Comparison of ENCODE assay signal across 8 cellular contexts in the genomic region with DNA sequence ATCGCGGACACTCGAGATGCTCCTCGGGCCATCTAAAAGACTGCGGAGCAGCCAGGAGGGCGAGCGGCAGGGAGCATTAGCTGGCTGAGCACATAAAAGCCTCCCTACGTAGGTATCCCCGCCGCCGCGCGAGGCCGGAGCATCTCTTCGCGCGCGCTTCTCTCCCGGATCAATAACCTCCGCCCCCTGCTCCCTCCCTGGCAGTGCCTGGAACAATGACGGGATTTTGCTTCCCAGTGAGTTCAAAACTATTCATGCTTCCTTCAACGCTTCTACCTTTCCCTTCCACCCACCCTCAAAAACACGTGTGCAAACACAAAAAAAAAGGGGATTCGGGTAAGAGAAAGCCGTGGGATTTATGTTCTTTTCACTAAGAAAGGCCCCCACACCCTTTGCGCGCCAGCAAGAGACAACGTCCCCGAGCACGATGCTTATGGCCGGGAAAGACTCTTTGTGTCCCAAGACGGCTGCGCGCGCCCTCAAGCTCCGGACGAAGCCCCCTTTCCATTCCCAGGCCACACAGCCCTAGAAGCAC. TPM values are rescaled to one million over a fixed set of nuclear protein-coding genes. Genes with fewer than 3 reads are reported as not detected.
DNase-seq lines count a peak whose midpoint lies in the region; ATAC-seq and TF ChIP-seq lines count a peak whose summit lies in the region.

No MANE protein-coding gene starts in this region.

- peak overlapping the region; percentile 73 for H3K4me2 ChIP-seq in BLaER1

- H4K20me1 ChIP-seq in BLaER1, result peaks cover 17% of the 10 kb centered on the region; the same call in 1 of the 2 replicates

- peak overlapping the region; percentile 97 for H3K4me3 Mint-ChIP-seq in activated naive CD8-positive, alpha-beta T cell

- POLR2A ChIA-PET in Panc1 (lab: Charles Lee), result interaction anchor here (0.7 kb wide), 1 partner anchor 10 kb away, joined by 4 read pairs; no protein-coding TSS in a partner anchor

- peak; percentile 13 for ATAC-seq in HG02938 (IDR thresholded peaks at IDR 0.05; ENCODE audit: unreplicated experiment)
- ATAC-seq in Panc1, result peak; percentile 66
- ATAC-seq in heart right ventricle, result peak in 5 of 8 donors; percentile 5 to 54 (median 26)
- no peak for ATAC-seq in HG02870 (IDR thresholded peaks at IDR 0.05; ENCODE audit: unreplicated experiment)
- no peak for ATAC-seq in GM21390 (IDR thresholded peaks at IDR 0.05; ENCODE audit: unreplicated experiment)

- H3K4me3 ChIP-seq in BLaER1 (peak overlapping the region; percentile 65), Panc1 (ENCODE audit: low read depth in 2 of 2, low read length in 2 of 2) (peak overlapping the region; percentile 73 to 77), heart right ventricle (peak overlapping the region; percentile 32 to 73 (median 66))

- no TSS peak for BruUV-seq in Panc1 (replicated peaks; lab: Mats Ljungman, UMichigan)

- WGBS in heart right ventricle, 2 donors, result 3% methylated on average over 37 of the region's 37 CpGs

- H3K9me3 Mint-ChIP-seq in activated naive CD8-positive, alpha-beta T cell (ENCODE audit: low read depth), result no peaks in the 10 kb centered on the region

- TF ChIP-seq CTCF in Panc1 (IDR thresholded peaks at IDR 0.05) (no peak), heart right ventricle (IDR thresholded peaks at IDR 0.05) (no peak)

- no peak for DNase-seq in Panc1 (ENCODE audit: low read depth, low spot score)
- DNase-seq in heart right ventricle, result no peak
- DNase-seq in posterior cingulate gyrus, result peak; percentile 23 to 93 (median 51)

- H3K27me3 Mint-ChIP-seq in activated naive CD8-positive, alpha-beta T cell, result no peaks in the 10 kb centered on the region

- in situ Hi-C loops in Panc1 (cut with HindIII; ENCODE audit: low pct_unique_long_range_greater_than_20kb, low sequenced_read_pairs), result no loop called here

- H3K36me3 Mint-ChIP-seq in activated naive CD8-positive, alpha-beta T cell, result peaks cover 2% of the 10 kb centered on the region

- H3K9ac ChIP-seq in BLaER1, result peak overlapping the region; percentile 73; the same call in 1 of the 2 replicates

- intact Hi-C loops in Panc1 (cut with micrococcal nuclease; ENCODE audit: unreplicated experiment), result no loop called here
- intact Hi-C loops in heart right ventricle (cut with DNase I), result loop anchor here in 1 of 10 donors (2.0 kb wide), 1 partner anchor 66 kb away; no protein-coding TSS in a partner anchor
- intact Hi-C loops in posterior cingulate gyrus (cut with DNase I), result no loop called here

- H3K27ac ChIP-seq in BLaER1 (peak overlapping the region; percentile 69; the same call in 1 of the 2 replicates), Panc1 (ENCODE audit: low read length) (peak overlapping the region; percentile 84), heart right ventricle (peak overlapping the region in 1 of 10 donors; percentile 14)

- H3K36me3 ChIP-seq in BLaER1 (peaks cover 11% of the 10 kb centered on the region; the same call in 1 of the 2 replicates), Panc1 (ENCODE audit: control insufficient read depth, insufficient read depth, low read length) (peaks cover 6% of the 10 kb centered on the region), heart right ventricle (peaks cover 0 to 19% (median 4%) of the 10 kb centered on the region in 9 donors)

- H3K4me1 ChIP-seq in BLaER1 (peaks cover 9% of the 10 kb centered on the region; the same call in 1 of the 2 replicates), Panc1 (ENCODE audit: control insufficient read depth, insufficient read depth, low read length) (peaks cover 6% of the 10 kb centered on the region; the same call in 1 of the 2 replicates), heart right ventricle (peaks cover 0 to 18% (median 12%) of the 10 kb centered on the region in 9 donors)

- H3K9me3 ChIP-seq in BLaER1, result peaks cover 16% of the 10 kb centered on the region
- no peaks in the 10 kb centered on the region for H3K9me3 ChIP-seq in Panc1 (ENCODE audit: control insufficient read depth, insufficient read depth, low read depth, low read length)
- H3K9me3 ChIP-seq in heart right ventricle, result no peaks in the 10 kb centered on the region

- H3K27me3 ChIP-seq in BLaER1 (peaks cover 48% of the 10 kb centered on the region), Panc1 (ENCODE audit: control insufficient read depth, insufficient read depth, low read length) (no peaks in the 10 kb centered on the region), heart right ventricle (peaks cover 0 to 16% (median 10%) of the 10 kb centered on the region in 7 donors)

- H3K27ac Mint-ChIP-seq in activated naive CD8-positive, alpha-beta T cell, result peak overlapping the region; percentile 95

- H3K4me1 Mint-ChIP-seq in activated naive CD8-positive, alpha-beta T cell (ENCODE audit: low read depth), result peaks cover 26% of the 10 kb centered on the region

- CTCF ChIA-PET in Panc1 (lab: Charles Lee), result interaction anchor here (0.7 kb wide), 1 partner anchor 142 kb away, joined by 4 read pairs; no protein-coding TSS in a partner anchor

RNA-seq across cellular contexts. Expression of a gene that starts 0.9 kb away (rescaled TPM):
- total RNA-seq in Panc1 (2021; ENCODE audit: unreplicated experiment) (64.6 TPM), heart right ventricle (10 to 100 TPM in 6 of 10 donors, 1 to 10 TPM in 4; 6.4 to 20.5 (median 11.9) TPM)
- 43.9 TPM for polyA plus RNA-seq in Panc1 (2012; ENCODE audit: insufficient read length)
- 10 to 100 TPM in 1 of 2 donors, 1 to 10 TPM in 1; 8.9 to 21.8 TPM for polyA plus RNA-seq in heart right ventricle

RNA-seq across cellular contexts. Expression of a gene that starts 28.5 kb away (rescaled TPM):
- 1,654 TPM for total RNA-seq in Panc1 (2021; ENCODE audit: unreplicated experiment)
- polyA plus RNA-seq in Panc1 (2012; ENCODE audit: insufficient read length), result 2,068 TPM
- 1,000 to 10,000 TPM; 1,254 to 2,151 (median 1,968) TPM for total RNA-seq in heart right ventricle
- polyA plus RNA-seq in heart right ventricle, result 1,000 to 10,000 TPM in 1 of 2 donors, 100 to 1,000 TPM in 1; 400 to 1,298 TPM

Comparison
In these comparisons a context has a peak if more than half of its experiments do, and no peak if none do; other contexts are left out.
1. ATAC-seq: peak in HG02938 (single experiment), Panc1 (single experiment) and heart right ventricle (5 of 8); none in HG02870 (single experiment) and GM21390 (single experiment).
2. DNase-seq: peak in posterior cingulate gyrus (10 of 10); none in Panc1 (single experiment) and heart right ventricle (0 of 2).
3. Peak in every context shown above with its lines, with median percentiles within 50 percentile points of each other: H3K4me3 ChIP-seq.